Comparison of ENCODE assay signal across 1 cellular context in genomic region chr1:86416343-86416742, GRCh38.
TF ChIP-seq lines count a peak whose summit lies in the region.

No MANE protein-coding gene starts in this region.

TF ChIP-seq in HEK293, 187 proteins besides CTCF, POLR2A, EP300 and RAD21 (continued from another document):
- no peak for TF ChIP-seq IKZF3 (tag by site-specific recombination; IDR thresholded peaks at IDR 0.05)
- TF ChIP-seq ZNF366 (tag by site-specific recombination; conservative IDR thresholded peaks at IDR 0.05): peak; percentile 35; the same call in 1 of the 2 replicates
- no peak for TF ChIP-seq HIC1 (tag by site-specific recombination; IDR thresholded peaks at IDR 0.05)
- TF ChIP-seq ZNF645 (tag by site-specific recombination; IDR thresholded peaks at IDR 0.05): no peak
- no peak for TF ChIP-seq ZNF202 (tag by site-specific recombination; IDR thresholded peaks at IDR 0.05; ENCODE audit: borderline replicate concordance)
- TF ChIP-seq EGR2 (tag by site-specific recombination; IDR thresholded peaks at IDR 0.05; ENCODE audit: low read depth): no peak
- no peak for TF ChIP-seq ZNF529 (tag by site-specific recombination; IDR thresholded peaks at IDR 0.05; ENCODE audit: insufficient replicate concordance)
- TF ChIP-seq YY1 (tag by site-specific recombination; IDR thresholded peaks at IDR 0.05): no peak
